ENCODE assay signal across 27 cellular contexts in the genomic region with DNA sequence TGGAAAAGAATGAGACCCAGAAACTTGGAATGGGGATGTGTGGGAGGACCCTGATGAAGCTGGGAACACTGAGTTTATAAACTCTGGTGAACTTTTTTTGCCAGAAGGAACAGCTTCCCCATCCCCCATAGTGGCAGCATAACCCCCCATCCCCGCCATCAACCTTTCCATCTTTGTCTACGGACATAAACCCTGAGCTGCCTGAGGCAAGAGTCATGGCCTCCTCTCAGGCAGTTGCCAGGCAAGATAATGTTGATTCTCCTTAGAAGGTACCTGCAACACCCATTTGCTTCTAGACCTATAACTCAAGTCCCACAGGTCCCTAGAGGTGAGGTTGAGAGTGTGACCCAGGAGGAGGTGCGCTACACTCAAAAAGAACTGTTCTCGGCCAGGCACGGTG. TPM values are rescaled to one million over a fixed set of nuclear protein-coding genes. Genes with fewer than 3 reads are reported as not detected.
DNase-seq lines count a peak whose midpoint lies in the region; ATAC-seq, FAIRE-seq and TF ChIP-seq lines count a peak whose summit lies in the region.
"Had no signal": no experiment of that assay in that cellular context is flagged by ENCODE, and none has a peak within 500 bp of the region (broad histone marks: within the 10 kb centered on the region; RNA-seq: fewer than 3 reads in every experiment).

No MANE protein-coding gene starts in this region.

- H3K9me1 ChIP-seq in K562 (ENCODE audit: control insufficient read depth, insufficient read depth, low read length): no peaks in the 10 kb centered on the region

- TF ChIP-seq RAD21 in K562 (CRISPR knock-in tag; conservative IDR thresholded peaks at IDR 0.05 in 1 of 2, IDR thresholded peaks at IDR 0.05 in 1 of 2): no peak

- ATAC-seq in K562 (no peak), gastrocnemius medialis (no peak), HG02610 (IDR thresholded peaks at IDR 0.05; ENCODE audit: unreplicated experiment) (no peak)
- no peak for ATAC-seq in natural killer cell treated with Interleukin-12 subunit alpha and Interleukin-12 subunit beta and Interleukin-15 and Interleukin-18, amount 100 ng/mL, for 72 hours
- ATAC-seq: A549, GM12878 had no signal

- DNase-seq in CD4-positive, alpha-beta memory T cell: no peak
- DNase-seq in RWPE1 (ENCODE audit: low spot score): no peak
- DNase-seq in K562 (ENCODE audit: extremely low read depth in 1 of 4, low spot score in 3 of 4): no peak
- DNase-seq in gastrocnemius medialis: no peak
- no peak for DNase-seq in natural killer cell treated with Interleukin-12 subunit alpha and Interleukin-12 subunit beta and Interleukin-15 and Interleukin-18, amount 100 ng/mL, for 72 hours (ENCODE audit: low spot score)
- no peak for DNase-seq in GM19239 (ENCODE audit: insufficient read length, low spot score)
- no peak for DNase-seq in mucosa of gallbladder (ENCODE audit: low spot score)
- DNase-seq: AML-193; CD4-positive, alpha-beta T cell; CD8-positive, alpha-beta memory T cell; COR-L47; DMS 273 treated with DMSO at 0.1 percent for 48 hours; DMS153; DMS53; DMS79; DND-41; EL; GDM1 had no signal

- no peaks in the 10 kb centered on the region for H3K36me3 ChIP-seq in CD4-positive, alpha-beta memory T cell (ENCODE audit: insufficient read depth, low read length)
- H3K36me3 ChIP-seq in K562 (ENCODE audit: control insufficient read depth, insufficient read depth, low read length) (peaks cover 12% of the 10 kb centered on the region; the same call in 1 of the 3 replicates), gastrocnemius medialis (peaks cover 0 to 13% of the 10 kb centered on the region in 2 donors)

- CTCF ChIA-PET in CD4-positive, alpha-beta memory T cell (lab: Charles Lee; ENCODE audit: partially characterized antibody): interaction anchor here (2.5 kb wide), 1 partner anchor 15 kb away, joined by 8 read pairs; no protein-coding TSS in a partner anchor
- CTCF ChIA-PET in RWPE1 (lab: Yijun Ruan, JAX) (interaction anchor here (0.5 to 0.6 kb wide), 2 partner anchors 18 to 32 kb away, joined by 3 read pairs; no protein-coding TSS in a partner anchor), K562 (lab: Yijun Ruan, JAX; ENCODE audit: low intra/inter-chr PET ratio) (interaction anchor here (0.6 kb wide), 1 partner anchor 124 kb away, joined by 3 read pairs; no protein-coding TSS in a partner anchor)

- no peak overlapping the region for H3K4me3 ChIP-seq in CD4-positive, alpha-beta memory T cell (ENCODE audit: low read length in 2 of 2)
- H3K4me3 ChIP-seq in K562: no peak overlapping the region
- no peak overlapping the region for H3K4me3 ChIP-seq in gastrocnemius medialis
- H3K4me3 ChIP-seq: A549; BLaER1 treated with 17β-estradiol and CSF1 and Interleukin-3, amounts not matched to agents 10 nM and 100 nM; GM12878 had no signal

- POLR2A ChIA-PET in CD4-positive, alpha-beta memory T cell (lab: Charles Lee; ENCODE audit: partially characterized antibody): no interaction called here
- POLR2A ChIA-PET in RWPE1 (lab: Yijun Ruan, JAX; ENCODE audit: low non-redundant PET) (no interaction called here), K562 (lab: Yijun Ruan, JAX) (interaction anchor here (1.3 kb wide), 1 partner anchor 9 kb away, joined by 4 read pairs; no protein-coding TSS in a partner anchor)

- TF ChIP-seq EP300 in K562 (IDR thresholded peaks at IDR 0.05; ENCODE audit: low read length): no peak

- H3K9me3 Mint-ChIP-seq in CD4-positive, alpha-beta memory T cell: no peaks in the 10 kb centered on the region
- no peaks in the 10 kb centered on the region for H3K9me3 Mint-ChIP-seq in natural killer cell treated with Interleukin-12 subunit alpha and Interleukin-12 subunit beta and Interleukin-15 and Interleukin-18, amount 100 ng/mL, for 72 hours
- H3K9me3 Mint-ChIP-seq: CD4-positive, alpha-beta T cell; CD8-positive, alpha-beta memory T cell had no signal

- in situ Hi-C loops in K562 (cut with MboI): no loop called here
- in situ Hi-C loops in gastrocnemius medialis (cut with MboI; ENCODE audit: low sequenced_read_pairs in 4 of 4): no loop called here

- no peak overlapping the region for H2AFZ ChIP-seq in K562 (ENCODE audit: low read depth, low read length)

- 89% methylated on average over 5 of the region's 5 CpGs for WGBS in K562 (ENCODE audit: insufficient coverage, low coverage, missing lambda C conversion rate)

- no peak overlapping the region for H3K9ac ChIP-seq in K562 (ENCODE audit: insufficient read depth in 1 of 2, low read depth in 2 of 2, low read length in 2 of 2)
- H3K9ac ChIP-seq: BLaER1 treated with 17β-estradiol and CSF1 and Interleukin-3, amounts not matched to agents 10 nM and 100 nM had no signal

- no peaks in the 10 kb centered on the region for H3K27me3 ChIP-seq in CD4-positive, alpha-beta memory T cell (ENCODE audit: insufficient read depth, low read length)
- H3K27me3 ChIP-seq in K562 (ENCODE audit: control insufficient read depth in 2 of 2, insufficient read depth in 2 of 2, low read length in 2 of 2) (no peaks in the 10 kb centered on the region), gastrocnemius medialis (no peaks in the 10 kb centered on the region)
- H3K27me3 ChIP-seq: BLaER1 treated with 17β-estradiol and CSF1 and Interleukin-3, amounts not matched to agents 10 nM and 100 nM had no signal

- H3K27ac Mint-ChIP-seq in CD4-positive, alpha-beta memory T cell: peak overlapping the region in 4 of 7 donors; percentile 11 to 62 (median 22)
- peak overlapping the region in 1 of 2 donors; percentile 18 for H3K27ac Mint-ChIP-seq in natural killer cell treated with Interleukin-12 subunit alpha and Interleukin-12 subunit beta and Interleukin-15 and Interleukin-18, amount 100 ng/mL, for 72 hours
- H3K27ac Mint-ChIP-seq: CD4-positive, alpha-beta T cell had no signal

- TF ChIP-seq CTCF in RWPE1 (conservative IDR thresholded peaks at IDR 0.05; ENCODE audit: low read depth) (no peak), K562 (IDR thresholded peaks at IDR 0.05 in 2 of 3, conservative IDR thresholded peaks at IDR 0.05 in 1 of 3; ENCODE audit: insufficient read depth in 2 of 3, low read depth in 1 of 3, low read length in 3 of 3) (no peak), gastrocnemius medialis (IDR thresholded peaks at IDR 0.05 in 4 of 5, conservative IDR thresholded peaks at IDR 0.05 in 1 of 5) (no peak)

- H3K4me3 Mint-ChIP-seq in CD4-positive, alpha-beta memory T cell: no peak overlapping the region
- no peak overlapping the region for H3K4me3 Mint-ChIP-seq in natural killer cell treated with Interleukin-12 subunit alpha and Interleukin-12 subunit beta and Interleukin-15 and Interleukin-18, amount 100 ng/mL, for 72 hours
- H3K4me3 Mint-ChIP-seq: B cell; CD4-positive, alpha-beta T cell; CD8-positive, alpha-beta memory T cell had no signal

- peaks cover 0 to 10% (median 5%) of the 10 kb centered on the region in 4 donors for H3K4me1 Mint-ChIP-seq in CD4-positive, alpha-beta memory T cell
- H3K4me1 Mint-ChIP-seq in natural killer cell treated with Interleukin-12 subunit alpha and Interleukin-12 subunit beta and Interleukin-15 and Interleukin-18, amount 100 ng/mL, for 72 hours (ENCODE audit: low read depth in 2 of 2): peaks cover 10 to 21% of the 10 kb centered on the region in 2 donors

- peaks cover 2 to 4% of the 10 kb centered on the region in 2 donors for H3K36me3 Mint-ChIP-seq in CD4-positive, alpha-beta memory T cell
- no peaks in the 10 kb centered on the region for H3K36me3 Mint-ChIP-seq in natural killer cell treated with Interleukin-12 subunit alpha and Interleukin-12 subunit beta and Interleukin-15 and Interleukin-18, amount 100 ng/mL, for 72 hours

- BruUV-seq in K562 (replicated peaks; lab: Mats Ljungman, UMichigan): no TSS peak

- H4K20me1 ChIP-seq in K562 (replicated peaks; ENCODE audit: control insufficient read depth, insufficient read depth, low read length): no peaks in the 10 kb centered on the region

- no peak for FAIRE-seq in K562 (lab: Jason Lieb, UNC)
- FAIRE-seq in GM19239 (lab: Jason Lieb, UNC): no peak
- FAIRE-seq: A549, GM12878, GM12892, GM18507 had no signal

- H3K27me3 Mint-ChIP-seq in CD4-positive, alpha-beta memory T cell: no peaks in the 10 kb centered on the region
- H3K27me3 Mint-ChIP-seq in natural killer cell treated with Interleukin-12 subunit alpha and Interleukin-12 subunit beta and Interleukin-15 and Interleukin-18, amount 100 ng/mL, for 72 hours: no peaks in the 10 kb centered on the region
- H3K27me3 Mint-ChIP-seq: B cell; CD4-positive, alpha-beta T cell; CD8-positive, alpha-beta memory T cell had no signal

- intact Hi-C loops in CD4-positive, alpha-beta memory T cell (cut with micrococcal nuclease): no loop called here
- intact Hi-C loops in K562 (cut with micrococcal nuclease): no loop called here
- intact Hi-C loops in gastrocnemius medialis (cut with DNase I; ENCODE audit: low total_unique reads): no loop called here

- TF ChIP-seq POLR2A in K562 (conservative IDR thresholded peaks at IDR 0.05) (no peak), gastrocnemius medialis (IDR thresholded peaks at IDR 0.05) (no peak)

- peaks cover 18% of the 10 kb centered on the region; the same call in 1 of the 3 replicates for H3K79me2 ChIP-seq in K562 (ENCODE audit: control insufficient read depth, insufficient read depth, low read length)

- no peak overlapping the region for H3K4me2 ChIP-seq in K562 (ENCODE audit: insufficient read depth, low read length)
- H3K4me2 ChIP-seq: A549; BLaER1 treated with 17β-estradiol and CSF1 and Interleukin-3, amounts not matched to agents 10 nM and 100 nM had no signal

- no peaks in the 10 kb centered on the region for H3K4me1 ChIP-seq in CD4-positive, alpha-beta memory T cell (ENCODE audit: insufficient read depth, low read length)
- peaks cover 0 to 6% of the 10 kb centered on the region in 2 experiments; a peak in 1 of 5 replicates for H3K4me1 ChIP-seq in K562 (replicated peaks in 1 of 2; ENCODE audit: control insufficient read depth in 2 of 2, insufficient read depth in 2 of 2, low read length in 2 of 2)
- H3K4me1 ChIP-seq in gastrocnemius medialis: peaks cover 50 to 57% of the 10 kb centered on the region in 2 donors
- H3K4me1 ChIP-seq: A549 had no signal

- no peaks in the 10 kb centered on the region for H3K9me3 ChIP-seq in CD4-positive, alpha-beta memory T cell (ENCODE audit: control insufficient read depth in 1 of 2, low read length in 2 of 2)
- peaks cover 4% of the 10 kb centered on the region; the same call in 1 of the 2 replicates for H3K9me3 ChIP-seq in K562 (replicated peaks; ENCODE audit: control insufficient read depth, insufficient read depth, low read depth, low read length)
- H3K9me3 ChIP-seq in gastrocnemius medialis: no peaks in the 10 kb centered on the region
- H3K9me3 ChIP-seq: A549 had no signal

- H3K27ac ChIP-seq in CD4-positive, alpha-beta memory T cell (ENCODE audit: low read depth, low read length): no peak overlapping the region
- 0 out of 2 replicates have a peak overlapping the region, but pooled peaks have one; percentile 5 for H3K27ac ChIP-seq in RWPE1
- H3K27ac ChIP-seq in K562 (ENCODE audit: extremely low read depth, low read depth, low read length): no peak overlapping the region
- H3K27ac ChIP-seq in gastrocnemius medialis: peak overlapping the region in 3 of 4 donors; percentile 22 to 55 (median 54)
- H3K27ac ChIP-seq: 22Rv1; A549; BLaER1 treated with 17β-estradiol and CSF1 and Interleukin-3, amounts not matched to agents 10 nM and 100 nM; C4-2B had no signal

RNA-seq across cellular contexts. Expression of a gene that starts 11.5 kb away (rescaled TPM):
- total RNA-seq in CD4-positive, alpha-beta memory T cell: 10 to 100 TPM; 68.5 to 72.6 TPM
- 10 to 100 TPM in 1 of 2 donors, 1 to 10 TPM in 1; 4.4 to 67.1 TPM for polyA plus RNA-seq in CD4-positive, alpha-beta memory T cell
- total RNA-seq in K562 (2011; cell fraction: chromatin; rRNA removed; ENCODE audit: low replicate concordance): 226 and 367 TPM in 2 replicates
- 101 and 119 TPM in 2 replicates for total RNA-seq in K562 (2011; cell fraction: nucleolus; rRNA removed)
- total RNA-seq in K562 (2011; cell fraction: nucleoplasm; rRNA removed): 181 and 221 TPM in 2 replicates
- total RNA-seq in K562 (2014; rRNA removed) (34.6 and 40.4 TPM in 2 replicates), K562 (2014; rRNA removed; fragmentation: Illumina TruSeq; extraction: Trizol) (36.8 and 43.5 TPM in 2 replicates), K562 (2015; rRNA removed; fragmentation: Illumina TruSeq; extraction: Trizol) (36.4 and 42.6 TPM in 2 replicates), K562 (2021) (127 and 141 TPM in 2 replicates), gastrocnemius medialis (100 to 1,000 TPM; 597 to 976 (median 687) TPM), mucosa of gallbladder (228 TPM)
- polyA plus RNA-seq in K562 (2011; rRNA removed) (37.5 and 84.6 TPM in 2 replicates), K562 (2014; fragmentation: Illumina TruSeq; extraction: Trizol) (101 and 107 TPM in 2 replicates), K562 (2014; fragmentation: Nextera tagmentation; extraction: Ambion mirVana) (10 to 100 TPM; 13.3 to 28.4 TPM), K562 (2014; rRNA removed) (47.5 and 60.3 TPM in 2 replicates)
- 30.2 and 30.6 TPM in 2 replicates for polyA plus RNA-seq in K562 (2011; cell fraction: cytosol; rRNA removed)
- 121 and 136 TPM in 2 replicates for polyA plus RNA-seq in K562 (2011; cell fraction: nucleus; rRNA removed)
- polyA plus RNA-seq in K562 (2012): 98.2 and 126 TPM in 2 replicates
- 58.4 and 87.1 TPM in 2 replicates for polyA minus RNA-seq in K562 (2011; rRNA and poly(A)+ RNA removed)
- 71.3 and 73.1 TPM in 2 replicates for polyA minus RNA-seq in K562 (2011; cell fraction: cytosol; rRNA and poly(A)+ RNA removed)
- 34.2 and 56.4 TPM in 2 replicates for polyA minus RNA-seq in K562 (2011; cell fraction: nucleus; rRNA and poly(A)+ RNA removed)
- 100 to 1,000 TPM; 129 to 151 TPM for total RNA-seq in natural killer cell treated with Interleukin-12 subunit alpha and Interleukin-12 subunit beta and Interleukin-15 and Interleukin-18, amount 100 ng/mL, for 72 hours

Comparison
In these comparisons a context has a peak if more than half of its experiments do, and no peak if none do; other contexts are left out.
1. H3K27ac ChIP-seq: peak in RWPE1 (single experiment) and gastrocnemius medialis (3 of 4); none in CD4-positive, alpha-beta memory T cell (single experiment) and K562 (single experiment).